In genomic region chr15:23561914-23562313, GRCh38 we compare ENCODE assay signal across 24 cellular contexts. TPM values are rescaled to one million over a fixed set of nuclear protein-coding genes. Genes with fewer than 3 reads are reported as not detected.
"Had no signal": no experiment of that assay in that cellular context is flagged by ENCODE, and none has a peak within 500 bp of the region (broad histone marks: within the 10 kb centered on the region; RNA-seq: fewer than 3 reads in every experiment).

No MANE protein-coding gene starts in this region.

- ATAC-seq: activated CD8-positive, alpha-beta T cell treated with anti-CD3 and anti-CD28 coated beads, Interleukin-2, amount 10 ng/mL, durations not matched to agents 7 days and 5 days; body of pancreas; heart right ventricle; lower lobe of right lung; stimulated activated naive B cell treated with anti-CD40 and anti-IgM and Interleukin-4, amounts not matched to agents 10 μg/mL and 1 μg/mL and 100 μg/mL, for 72 hours had no signal

- DNase-seq: activated CD4-positive, alpha-beta T cell treated with anti-CD3 and anti-CD28 coated beads for 1 hour; activated CD4-positive, alpha-beta T cell treated with anti-CD3 and anti-CD28 coated beads, Interleukin-2, amount 50 U/mL, for 1 hour; activated CD8-positive, alpha-beta T cell treated with anti-CD3 and anti-CD28 coated beads, Interleukin-2, amount 10 ng/mL, durations not matched to agents 7 days and 5 days; activated gamma-delta T cell treated with Interleukin-2 at 50 U/mL for 16 hours; body of pancreas; effector CD4-positive, alpha-beta T cell; heart right ventricle; lower lobe of right lung; naive B cell; stimulated activated CD4-positive, alpha-beta T cell treated with anti-CD3 and anti-CD28 coated beads, Interleukin-2, amount 100 ng/mL, for 48 hours; stimulated activated CD8-positive, alpha-beta memory T cell treated with anti-CD3 and anti-CD28 coated beads, Interleukin-4, amount 100 ng/mL, for 48 hours; stimulated activated naive B cell treated with anti-CD40 and anti-IgM and Interleukin-4, amounts not matched to agents 10 μg/mL and 1 μg/mL and 100 μg/mL, for 72 hours; T-helper 2 cell; testis; trophoblast cell had no signal

- H3K9me3 ChIP-seq: body of pancreas, lower lobe of right lung, testis, vagina had no signal

- H3K4me3 Mint-ChIP-seq: activated CD8-positive, alpha-beta T cell treated with anti-CD3 and anti-CD28 coated beads, Interleukin-2, amount 10 ng/mL, durations not matched to agents 7 days and 5 days; activated naive CD8-positive, alpha-beta T cell; naive B cell; neural crest cell; stimulated activated naive B cell treated with anti-CD40 and anti-IgM and Interleukin-4, amounts not matched to agents 10 μg/mL and 1 μg/mL and 100 μg/mL, for 72 hours had no signal

- H3K27ac ChIP-seq: body of pancreas, heart right ventricle, lower lobe of right lung, testis, vagina, VCaP had no signal

- H3K27ac Mint-ChIP-seq: activated CD8-positive, alpha-beta T cell treated with anti-CD3 and anti-CD28 coated beads, Interleukin-2, amount 10 ng/mL, durations not matched to agents 7 days and 5 days; activated naive CD8-positive, alpha-beta T cell; naive B cell; stimulated activated naive B cell treated with anti-CD40 and anti-IgM and Interleukin-4, amounts not matched to agents 10 μg/mL and 1 μg/mL and 100 μg/mL, for 72 hours had no signal

- H3K9me3 Mint-ChIP-seq: neural crest cell; stimulated activated naive B cell treated with anti-CD40 and anti-IgM and Interleukin-4, amounts not matched to agents 10 μg/mL and 1 μg/mL and 100 μg/mL, for 72 hours had no signal

- H3K4me1 ChIP-seq: body of pancreas, heart right ventricle, lower lobe of right lung, testis, vagina had no signal

- H3K36me3 ChIP-seq: heart right ventricle, lower lobe of right lung, vagina had no signal

- H3K36me3 Mint-ChIP-seq: activated naive CD8-positive, alpha-beta T cell; naive B cell; stimulated activated naive B cell treated with anti-CD40 and anti-IgM and Interleukin-4, amounts not matched to agents 10 μg/mL and 1 μg/mL and 100 μg/mL, for 72 hours had no signal

- H3K4me1 Mint-ChIP-seq: naive B cell; stimulated activated naive B cell treated with anti-CD40 and anti-IgM and Interleukin-4, amounts not matched to agents 10 μg/mL and 1 μg/mL and 100 μg/mL, for 72 hours had no signal

- H3K4me3 ChIP-seq: body of pancreas, heart right ventricle, lower lobe of right lung, vagina had no signal

- H3K27me3 ChIP-seq: body of pancreas, testis, vagina had no signal

RNA-seq across cellular contexts. Expression of gene MKRN3, which starts 3.6 kb away (rescaled TPM):
- total RNA-seq: chondrocyte, mesenteric fat pad, mucosa of gallbladder, posterior vena cava, vagina had no signal
- polyA plus RNA-seq: keratinocyte had no signal
